In genomic region chr17:48586355-48586924, GRCh38 we compare ENCODE assay signal across 8 cellular contexts. TPM values are rescaled to one million over a fixed set of nuclear protein-coding genes. Genes with fewer than 3 reads are reported as not detected.
DNase-seq lines count a peak whose midpoint lies in the region; TF ChIP-seq lines count a peak whose summit lies in the region.

No MANE protein-coding gene starts in this region.

- intact Hi-C loops in esophagus muscularis mucosa (cut with DNase I) = no loop called here

- DNase-seq in DMS153 treated with DMSO at 0.1 percent for 48 hours (lab: John Stamatoyannopoulos, UW; ENCODE audit: unreplicated experiment) (peak; percentile 75), DMS153 (lab: John Stamatoyannopoulos, UW) (no peak), RKO (ENCODE audit: low spot score) (peak; percentile 62), esophagus muscularis mucosa (ENCODE audit: extremely low spot score) (no peak), NCI-H2171 treated with DMSO at 0.1 percent for 48 hours (lab: John Stamatoyannopoulos, UW) (no peak), NCI-H187 treated with DMSO at 0.1 percent for 48 hours (lab: John Stamatoyannopoulos, UW) (no peak), NAMALWA (ENCODE audit: low spot score) (no peak)

- peaks cover 36 to 50% (median 45%) of the 10 kb centered on the region in 4 donors for H3K4me1 ChIP-seq in esophagus muscularis mucosa

- TF ChIP-seq EP300 in esophagus muscularis mucosa (IDR thresholded peaks at IDR 0.05) = no peak

- H3K9me3 ChIP-seq in esophagus muscularis mucosa = no peaks in the 10 kb centered on the region

- TF ChIP-seq POLR2A in esophagus muscularis mucosa (IDR thresholded peaks at IDR 0.05; ENCODE audit: low read depth) = no peak

- 62% methylated on average over 29 of the region's 29 CpGs for WGBS in esophagus muscularis mucosa

- H3K36me3 ChIP-seq in esophagus muscularis mucosa = no peaks in the 10 kb centered on the region

- peaks cover 0 to 1% (median 0%) of the 10 kb centered on the region in 4 donors for H3K27me3 ChIP-seq in esophagus muscularis mucosa

- TF ChIP-seq CTCF in esophagus muscularis mucosa (IDR thresholded peaks at IDR 0.05) = no peak

- H3K4me3 ChIP-seq in esophagus muscularis mucosa = peak overlapping the region; percentile 69 to 84 (median 72)
- H3K4me3 ChIP-seq in skin epidermis = peak overlapping the region; percentile 29 to 55 (median 49)

- H3K27ac ChIP-seq in esophagus muscularis mucosa (replicated peaks in 1 of 4) = peak overlapping the region; percentile 91 to 97 (median 96)
- H3K27ac ChIP-seq in skin epidermis = peak overlapping the region in 9 of 21 experiments; percentile 1 to 94 (median 78)

RNA-seq across cellular contexts. Expression of gene HOXB3, which starts 3.6 kb away (rescaled TPM):
- total RNA-seq in esophagus muscularis mucosa = 10 to 100 TPM; 10.8 to 34.9 (median 28.7) TPM

RNA-seq across cellular contexts. Expression of gene HOXB5, which starts 7.1 kb away (rescaled TPM):
- total RNA-seq in esophagus muscularis mucosa = under 1 TPM; 0.17 to 0.83 (median 0.36) TPM

RNA-seq across cellular contexts. Expression of gene HOXB4, which starts 8.3 kb away (rescaled TPM):
- 1 to 10 TPM; 3.5 to 8.3 (median 5.0) TPM for total RNA-seq in esophagus muscularis mucosa

RNA-seq across cellular contexts. Expression of gene HOXB6, which starts 18.3 kb away (rescaled TPM):
- total RNA-seq in esophagus muscularis mucosa = 1 to 10 TPM; 2.2 to 5.4 (median 2.9) TPM

RNA-seq across cellular contexts. Expression of gene HOXB7, which starts 24.4 kb away (rescaled TPM):
- 1 to 10 TPM in 1 of 4 donors, under 1 TPM in 3; 0.52 to 1.7 (median 0.66) TPM for total RNA-seq in esophagus muscularis mucosa

Comparison
In these comparisons a context has a peak if more than half of its experiments do, and no peak if none do; other contexts are left out.
1. DNase-seq: peak in DMS153 treated with DMSO at 0.1 percent for 48 hours (single experiment) and RKO (single experiment); none in DMS153 (single experiment), esophagus muscularis mucosa (single experiment), NCI-H2171 treated with DMSO at 0.1 percent for 48 hours (single experiment), NCI-H187 treated with DMSO at 0.1 percent for 48 hours (single experiment) and NAMALWA (single experiment).